14 cellular contexts compared by ENCODE assay signal in the genomic region with DNA sequence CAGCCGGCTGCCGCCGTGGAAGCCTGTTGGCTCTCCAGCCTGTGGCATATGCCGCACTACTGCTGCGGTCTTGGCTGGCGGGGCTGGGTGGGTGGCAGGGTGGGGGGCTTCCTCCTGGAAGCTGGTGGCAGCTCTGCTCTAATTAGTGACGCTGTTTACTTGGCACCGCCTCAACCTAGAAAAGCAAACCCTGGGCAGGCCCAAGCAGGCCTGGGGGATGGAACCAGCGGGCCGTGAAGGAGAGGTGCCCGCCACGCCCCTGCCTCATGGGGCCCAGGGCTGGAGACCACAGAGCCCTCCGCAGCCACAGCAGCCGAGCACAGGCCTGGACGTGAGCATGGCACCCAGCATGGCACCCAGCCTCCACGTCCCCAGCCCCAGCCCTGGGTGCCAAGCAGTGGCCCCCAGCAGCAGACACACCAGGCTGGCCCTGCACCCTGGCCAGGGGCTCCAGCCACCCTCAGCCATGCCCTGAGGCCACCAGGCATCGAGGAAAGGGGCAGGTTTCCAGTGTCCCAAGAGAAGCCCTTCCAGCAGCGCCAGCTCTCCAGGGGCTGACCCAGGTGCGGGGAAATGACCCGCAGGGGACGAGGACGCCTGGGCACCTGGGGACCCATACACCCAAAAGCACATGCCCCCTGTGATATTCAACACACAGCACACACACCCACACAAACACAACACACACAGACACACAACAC. TPM values are rescaled to one million over a fixed set of nuclear protein-coding genes. Genes with fewer than 3 reads are reported as not detected.
DNase-seq lines count a peak whose midpoint lies in the region; ATAC-seq, FAIRE-seq and TF ChIP-seq lines count a peak whose summit lies in the region.
"Had no signal": no experiment of that assay in that cellular context is flagged by ENCODE, and none has a peak within 500 bp of the region (broad histone marks: within the 10 kb centered on the region; RNA-seq: fewer than 3 reads in every experiment).

No MANE protein-coding gene starts in this region.

- H3F3A ChIP-seq in SK-N-SH (replicated peaks; ENCODE audit: insufficient read depth), result peaks cover 5% of the 10 kb centered on the region

- no peak for TF ChIP-seq CTCF in SK-N-SH (IDR thresholded peaks at IDR 0.05)

- FAIRE-seq in frontal cortex (lab: Jason Lieb, UNC), result no peak
- FAIRE-seq: A204.1 had no signal

- no peak overlapping the region for H3K4me2 ChIP-seq in SK-N-SH
- H3K4me2 ChIP-seq: smooth muscle cell had no signal

- no peaks in the 10 kb centered on the region for H3K9me2 ChIP-seq in SK-N-SH

- H3K9me3 ChIP-seq in SK-N-SH, result no peaks in the 10 kb centered on the region

- H3K27me3 ChIP-seq in SK-N-SH (ENCODE audit: insufficient read depth), result no peaks in the 10 kb centered on the region

- no peak overlapping the region for H3K4me3 ChIP-seq in SK-N-SH (ENCODE audit: low read depth in 2 of 2, low read length in 1 of 2)
- H3K4me3 ChIP-seq: smooth muscle cell had no signal

- POLR2A ChIA-PET in SK-N-SH (lab: Yijun Ruan, JAX), result no interaction called here
- POLR2A ChIA-PET in activated CD4-positive, alpha-beta memory T cell treated with anti-CD3 and anti-CD28 coated beads, Interleukin-2, amount 10 ng/mL, durations not matched to agents 7 days and 5 days (lab: Charles Lee), result no interaction called here

- no peak overlapping the region for H3K9ac ChIP-seq in SK-N-SH

- CTCF ChIA-PET in SK-N-SH (lab: Yijun Ruan, JAX), result no interaction called here
- CTCF ChIA-PET in activated CD4-positive, alpha-beta memory T cell treated with anti-CD3 and anti-CD28 coated beads, Interleukin-2, amount 10 ng/mL, durations not matched to agents 7 days and 5 days (lab: Charles Lee), result no interaction called here

- no peaks in the 10 kb centered on the region for H4K20me1 ChIP-seq in SK-N-SH (ENCODE audit: insufficient read depth)

- TF ChIP-seq EP300 in SK-N-SH (IDR thresholded peaks at IDR 0.05; ENCODE audit: borderline replicate concordance in 1 of 2, low read depth in 1 of 2, low read length in 1 of 2), result no peak

- peaks cover 1% of the 10 kb centered on the region for H3K27me3 Mint-ChIP-seq in stimulated activated memory B cell treated with anti-CD40 and anti-IgM and Interleukin-4, amounts not matched to agents 10 μg/mL and 1 μg/mL and 100 μg/mL, for 72 hours
- H3K27me3 Mint-ChIP-seq in activated CD4-positive, alpha-beta memory T cell treated with anti-CD3 and anti-CD28 coated beads, Interleukin-2, amount 10 ng/mL, durations not matched to agents 7 days and 5 days, result no peaks in the 10 kb centered on the region

- no peak for ATAC-seq in SK-N-SH treated with all-trans-retinoic acid at 6 μM for 48 hours
- ATAC-seq in stimulated activated memory B cell treated with anti-CD40 and anti-IgM and Interleukin-4, amounts not matched to agents 10 μg/mL and 1 μg/mL and 100 μg/mL, for 72 hours, result peak; percentile 64

- no peak for TF ChIP-seq RAD21 in SK-N-SH (IDR thresholded peaks at IDR 0.05; ENCODE audit: low read length)

- no peaks in the 10 kb centered on the region for H3K4me1 Mint-ChIP-seq in stimulated activated memory B cell treated with anti-CD40 and anti-IgM and Interleukin-4, amounts not matched to agents 10 μg/mL and 1 μg/mL and 100 μg/mL, for 72 hours
- H3K4me1 Mint-ChIP-seq in activated CD4-positive, alpha-beta memory T cell treated with anti-CD3 and anti-CD28 coated beads, Interleukin-2, amount 10 ng/mL, durations not matched to agents 7 days and 5 days, result no peaks in the 10 kb centered on the region

- H3K27ac Mint-ChIP-seq in stimulated activated memory B cell treated with anti-CD40 and anti-IgM and Interleukin-4, amounts not matched to agents 10 μg/mL and 1 μg/mL and 100 μg/mL, for 72 hours, result no peak overlapping the region
- no peak overlapping the region for H3K27ac Mint-ChIP-seq in activated CD4-positive, alpha-beta memory T cell treated with anti-CD3 and anti-CD28 coated beads, Interleukin-2, amount 10 ng/mL, durations not matched to agents 7 days and 5 days
- H3K27ac Mint-ChIP-seq: brain had no signal

- H2AFZ ChIP-seq in SK-N-SH (ENCODE audit: low read depth), result no peak overlapping the region

- no peak overlapping the region for H3K27ac ChIP-seq in SK-N-SH (ENCODE audit: low read depth in 2 of 2, low read length in 1 of 2)
- H3K27ac ChIP-seq: epithelial cell of prostate had no signal

- H3K4me3 Mint-ChIP-seq in stimulated activated memory B cell treated with anti-CD40 and anti-IgM and Interleukin-4, amounts not matched to agents 10 μg/mL and 1 μg/mL and 100 μg/mL, for 72 hours, result no peak overlapping the region
- no peak overlapping the region for H3K4me3 Mint-ChIP-seq in activated CD4-positive, alpha-beta memory T cell treated with anti-CD3 and anti-CD28 coated beads, Interleukin-2, amount 10 ng/mL, durations not matched to agents 7 days and 5 days
- H3K4me3 Mint-ChIP-seq: brain had no signal

- no peaks in the 10 kb centered on the region for H3K36me3 ChIP-seq in SK-N-SH (replicated peaks in 1 of 2; ENCODE audit: control insufficient read depth in 1 of 2, insufficient read depth in 2 of 2, low read length in 1 of 2)

- no peaks in the 10 kb centered on the region for H3K79me2 ChIP-seq in SK-N-SH (ENCODE audit: insufficient read depth)

- DNase-seq in SK-N-SH (peak; percentile 61), NCI-H187 treated with DMSO at 0.1 percent for 48 hours (lab: John Stamatoyannopoulos, UW) (peak; percentile 47), SHP77 treated with DMSO at 0.1 percent for 48 hours (lab: John Stamatoyannopoulos, UW) (peak; percentile 84), frontal cortex (ENCODE audit: low spot score in 2 of 2) (no peak), dedifferentiated amniotic fluid mesenchymal stem cell (ENCODE audit: extremely low spot score) (no peak)
- no peak for DNase-seq in activated CD4-positive, alpha-beta memory T cell treated with anti-CD3 and anti-CD28 coated beads, Interleukin-2, amount 10 ng/mL, durations not matched to agents 7 days and 5 days
- DNase-seq: RPMI8226 had no signal

- no peaks in the 10 kb centered on the region for H3K36me3 Mint-ChIP-seq in stimulated activated memory B cell treated with anti-CD40 and anti-IgM and Interleukin-4, amounts not matched to agents 10 μg/mL and 1 μg/mL and 100 μg/mL, for 72 hours
- H3K36me3 Mint-ChIP-seq in activated CD4-positive, alpha-beta memory T cell treated with anti-CD3 and anti-CD28 coated beads, Interleukin-2, amount 10 ng/mL, durations not matched to agents 7 days and 5 days (ENCODE audit: low read depth), result no peaks in the 10 kb centered on the region
- H3K36me3 Mint-ChIP-seq: brain had no signal

- H3K4me1 ChIP-seq in SK-N-SH (ENCODE audit: control insufficient read depth in 1 of 2, insufficient read depth in 2 of 2, low read depth in 1 of 2, low read length in 1 of 2), result peaks cover 0 to 5% of the 10 kb centered on the region in 2 experiments; a peak in 1 of 4 replicates

- H3K9me3 Mint-ChIP-seq in stimulated activated memory B cell treated with anti-CD40 and anti-IgM and Interleukin-4, amounts not matched to agents 10 μg/mL and 1 μg/mL and 100 μg/mL, for 72 hours, result no peaks in the 10 kb centered on the region
- H3K9me3 Mint-ChIP-seq in activated CD4-positive, alpha-beta memory T cell treated with anti-CD3 and anti-CD28 coated beads, Interleukin-2, amount 10 ng/mL, durations not matched to agents 7 days and 5 days, result peaks cover under 1% of the 10 kb centered on the region

- 84% methylated on average over 8 of the region's 22 CpGs for WGBS in SK-N-SH (ENCODE audit: low lambda C conversion rate)

TF ChIP-seq in SK-N-SH, 30 proteins besides CTCF, POLR2A, EP300 and RAD21 (continues in another document):
- no peak for TF ChIP-seq USF2 (IDR thresholded peaks at IDR 0.05; ENCODE audit: borderline replicate concordance, low read depth, low read length)

TF ChIP-seq in SK-N-SH treated with all-trans-retinoic acid at 6 μM for 48 hours, 23 proteins besides CTCF, POLR2A, EP300 and RAD21 (continues in another document):
- TF ChIP-seq OSR1 (CRISPR knock-in tag; IDR thresholded peaks at IDR 0.05) (no peak), SNAI2 (CRISPR knock-in tag; IDR thresholded peaks at IDR 0.05) (no peak)
- TF ChIP-seq, protein P1, sequence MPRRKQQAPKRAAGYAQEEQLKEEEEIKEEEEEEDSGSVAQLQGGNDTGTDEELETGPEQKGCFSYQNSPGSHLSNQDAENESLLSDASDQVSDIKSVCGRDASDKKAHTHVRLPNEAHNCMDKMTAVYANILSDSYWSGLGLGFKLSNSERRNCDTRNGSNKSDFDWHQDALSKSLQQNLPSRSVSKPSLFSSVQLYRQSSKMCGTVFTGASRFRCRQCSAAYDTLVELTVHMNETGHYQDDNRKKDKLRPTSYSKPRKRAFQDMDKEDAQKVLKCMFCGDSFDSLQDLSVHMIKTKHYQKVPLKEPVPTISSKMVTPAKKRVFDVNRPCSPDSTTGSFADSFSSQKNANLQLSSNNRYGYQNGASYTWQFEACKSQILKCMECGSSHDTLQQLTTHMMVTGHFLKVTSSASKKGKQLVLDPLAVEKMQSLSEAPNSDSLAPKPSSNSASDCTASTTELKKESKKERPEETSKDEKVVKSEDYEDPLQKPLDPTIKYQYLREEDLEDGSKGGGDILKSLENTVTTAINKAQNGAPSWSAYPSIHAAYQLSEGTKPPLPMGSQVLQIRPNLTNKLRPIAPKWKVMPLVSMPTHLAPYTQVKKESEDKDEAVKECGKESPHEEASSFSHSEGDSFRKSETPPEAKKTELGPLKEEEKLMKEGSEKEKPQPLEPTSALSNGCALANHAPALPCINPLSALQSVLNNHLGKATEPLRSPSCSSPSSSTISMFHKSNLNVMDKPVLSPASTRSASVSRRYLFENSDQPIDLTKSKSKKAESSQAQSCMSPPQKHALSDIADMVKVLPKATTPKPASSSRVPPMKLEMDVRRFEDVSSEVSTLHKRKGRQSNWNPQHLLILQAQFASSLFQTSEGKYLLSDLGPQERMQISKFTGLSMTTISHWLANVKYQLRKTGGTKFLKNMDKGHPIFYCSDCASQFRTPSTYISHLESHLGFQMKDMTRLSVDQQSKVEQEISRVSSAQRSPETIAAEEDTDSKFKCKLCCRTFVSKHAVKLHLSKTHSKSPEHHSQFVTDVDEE (CRISPR knock-in tag; IDR thresholded peaks at IDR 0.05), result no peak

RNA-seq across cellular contexts. Expression of gene CCDC187, which starts 5.4 kb away (rescaled TPM):
- polyA plus RNA-seq in SK-N-SH (2012; rRNA removed), result not detected in 2 replicates
- not detected in 2 replicates for polyA plus RNA-seq in SK-N-SH (2012; cell fraction: cytosol; rRNA removed)
- polyA plus RNA-seq in SK-N-SH (2012; cell fraction: nucleus; rRNA removed), result 0.02 TPM in 1 of 2 replicates, not detected in the other
- 0.41 TPM for total RNA-seq in frontal cortex
- not detected for total RNA-seq in activated CD4-positive, alpha-beta memory T cell treated with anti-CD3 and anti-CD28 coated beads, Interleukin-2, amount 10 ng/mL, durations not matched to agents 7 days and 5 days
- total RNA-seq: myocyte, smooth muscle cell had no signal

RNA-seq across cellular contexts. Expression of gene GPSM1, which starts 18.1 kb away (rescaled TPM):
- 22.8 and 26.7 TPM in 2 replicates for polyA plus RNA-seq in SK-N-SH (2012; rRNA removed)
- polyA plus RNA-seq in SK-N-SH (2012; cell fraction: cytosol; rRNA removed), result 8.0 and 15.6 TPM in 2 replicates
- 105 and 135 TPM in 2 replicates for polyA plus RNA-seq in SK-N-SH (2012; cell fraction: nucleus; rRNA removed)
- 71.7 TPM for total RNA-seq in frontal cortex
- total RNA-seq in activated CD4-positive, alpha-beta memory T cell treated with anti-CD3 and anti-CD28 coated beads, Interleukin-2, amount 10 ng/mL, durations not matched to agents 7 days and 5 days, result 1 to 10 TPM; 6.0 to 6.5 TPM

RNA-seq across cellular contexts. Expression of gene DNLZ, which starts 54.3 kb away (rescaled TPM):
- 24.5 and 40.6 TPM in 2 replicates for polyA plus RNA-seq in SK-N-SH (2012; rRNA removed)
- 21.5 and 26.9 TPM in 2 replicates for polyA plus RNA-seq in SK-N-SH (2012; cell fraction: cytosol; rRNA removed)
- 20.8 and 42.6 TPM in 2 replicates for polyA plus RNA-seq in SK-N-SH (2012; cell fraction: nucleus; rRNA removed)
- total RNA-seq in frontal cortex, result 9.0 TPM
- total RNA-seq in activated CD4-positive, alpha-beta memory T cell treated with anti-CD3 and anti-CD28 coated beads, Interleukin-2, amount 10 ng/mL, durations not matched to agents 7 days and 5 days, result 10 to 100 TPM; 11.5 TPM

Comparison
In these comparisons a context has a peak if more than half of its experiments do, and no peak if none do; other contexts are left out.
1. DNase-seq: peak in SK-N-SH (single experiment), NCI-H187 treated with DMSO at 0.1 percent for 48 hours (single experiment) and SHP77 treated with DMSO at 0.1 percent for 48 hours (single experiment); none in frontal cortex (0 of 2), activated CD4-positive, alpha-beta memory T cell treated with anti-CD3 and anti-CD28 coated beads, Interleukin-2, amount 10 ng/mL, durations not matched to agents 7 days and 5 days (single experiment) and dedifferentiated amniotic fluid mesenchymal stem cell (single experiment).